Comparison of ENCODE assay signal across 16 cellular contexts in genomic region chr17:38551121-38551520, GRCh38. TPM values are rescaled to one million over a fixed set of nuclear protein-coding genes. Genes with fewer than 3 reads are reported as not detected.
"Had no signal": no experiment of that assay in that cellular context is flagged by ENCODE, and none has a peak within 500 bp of the region (broad histone marks: within the 10 kb centered on the region; RNA-seq: fewer than 3 reads in every experiment).

No MANE protein-coding gene starts in this region.

- ATAC-seq: natural killer cell treated with Interleukin-12 subunit alpha and Interleukin-12 subunit beta and Interleukin-15 and Interleukin-18, amount 100 ng/mL, for 72 hours; sciatic nerve; stimulated activated naive B cell treated with anti-CD40 and anti-IgM and Interleukin-4, amounts not matched to agents 10 μg/mL and 1 μg/mL and 100 μg/mL, for 72 hours; stimulated activated naive CD8-positive, alpha-beta T cell treated with anti-CD3 and anti-CD28 coated beads, Interleukin-15, amount 100 ng/mL, for 72 hours had no signal

- H3K27ac ChIP-seq: esophagus muscularis mucosa, psoas muscle, uterus had no signal

- H3K36me3 ChIP-seq: esophagus muscularis mucosa, uterus had no signal

- H3K9me3 ChIP-seq: esophagus muscularis mucosa, psoas muscle, uterus had no signal

- H3K4me1 ChIP-seq: esophagus muscularis mucosa, uterus had no signal

- DNase-seq: central memory CD4-positive, alpha-beta T cell; cortex of kidney; effector memory CD4-positive, alpha-beta T cell; kidney glomerular epithelial cell; retina; stimulated activated CD4-positive, alpha-beta T cell treated with anti-CD3 and anti-CD28 coated beads, Interleukin-2, amount 100 ng/mL, for 24 hours; stimulated activated CD4-positive, alpha-beta T cell treated with anti-CD3 and anti-CD28 coated beads, Interleukin-4, amount 100 ng/mL, for 4 hours; stimulated activated naive B cell treated with anti-CD40 and anti-IgM and Interleukin-4, amounts not matched to agents 10 μg/mL and 1 μg/mL and 100 μg/mL, for 72 hours; stimulated activated naive CD8-positive, alpha-beta T cell treated with anti-CD3 and anti-CD28 coated beads, Interleukin-15, amount 100 ng/mL, for 72 hours; uterus had no signal

- H3K4me3 ChIP-seq: esophagus muscularis mucosa, psoas muscle, skin epidermis, uterus had no signal

- H3K27me3 ChIP-seq: uterus had no signal

RNA-seq across cellular contexts. Expression of gene SRCIN1, which starts 54.6 kb away (rescaled TPM):
- total RNA-seq: fibroblast of villous mesenchyme had no signal
